14 cellular contexts compared by ENCODE assay signal in the genomic region with DNA sequence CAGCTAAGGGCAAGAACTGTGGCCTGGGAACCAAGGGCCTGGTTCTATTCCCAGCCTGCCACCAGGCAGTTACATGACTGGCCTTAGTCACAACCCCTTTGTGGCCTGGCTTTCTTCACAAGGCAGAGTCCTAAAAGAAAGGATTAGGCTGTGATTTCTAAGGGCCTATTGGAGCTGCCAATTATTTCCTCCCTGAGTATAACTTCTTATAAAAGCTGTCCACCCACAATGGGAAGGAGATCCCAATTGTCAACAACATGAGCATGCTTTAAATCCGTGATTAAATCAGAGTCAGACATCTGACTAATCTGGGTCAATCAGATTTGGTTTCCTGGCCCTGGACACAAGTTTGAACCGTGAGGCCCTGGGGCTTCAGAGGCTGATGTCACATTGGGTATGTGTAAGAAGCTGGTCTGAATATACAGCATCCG.
A peak's percentile ranks its signal among the peaks of the same experiment; 100 is the strongest.
DNase-seq lines count a peak whose midpoint lies in the region; ATAC-seq, FAIRE-seq and TF ChIP-seq lines count a peak whose summit lies in the region.
"Had no signal": no experiment of that assay in that cellular context is flagged by ENCODE, and none has a peak within 500 bp of the region (broad histone marks: within the 10 kb centered on the region; RNA-seq: fewer than 3 reads in every experiment).

No MANE protein-coding gene starts in this region.

- H3K27me3 Mint-ChIP-seq in MCF 10A (ENCODE audit: insufficient read depth, unreplicated experiment) (no peaks in the 10 kb centered on the region), endothelial cell (ENCODE audit: unreplicated experiment) (peaks cover 2% of the 10 kb centered on the region)

- H3K4me1 ChIP-seq in ascending aorta: peaks cover 0 to 14% of the 10 kb centered on the region in 2 donors
- H3K4me1 ChIP-seq in keratinocyte (ENCODE audit: control insufficient read depth, extremely low read depth, insufficient read depth, low read length): peaks cover 8% of the 10 kb centered on the region
- H3K4me1 ChIP-seq in thoracic aorta (ENCODE audit: control insufficient read depth in 1 of 2, low read depth in 2 of 2): peaks cover 12 to 41% of the 10 kb centered on the region in 2 donors

- no peaks in the 10 kb centered on the region for H3K4me1 Mint-ChIP-seq in MCF 10A (ENCODE audit: insufficient read depth, unreplicated experiment)
- no peaks in the 10 kb centered on the region for H3K4me1 Mint-ChIP-seq in endothelial cell (ENCODE audit: unreplicated experiment)
- H3K4me1 Mint-ChIP-seq: naive thymus-derived CD4-positive, alpha-beta T cell had no signal

- H2AFZ ChIP-seq in keratinocyte (ENCODE audit: control insufficient read depth, low read length): peak overlapping the region; percentile 12

- DNase-seq in T47D (ENCODE audit: low read depth in 1 of 2, low spot score in 1 of 2): peak; percentile 17 to 62
- DNase-seq in MCF 10A (ENCODE audit: unreplicated experiment): no peak
- DNase-seq in ascending aorta (ENCODE audit: low spot score in 2 of 2): no peak
- DNase-seq in keratinocyte (ENCODE audit: low read depth, low spot score): peak; percentile 28
- DNase-seq in thoracic aorta (ENCODE audit: low spot score): no peak
- no peak for DNase-seq in activated T-cell treated with anti-CD3 and anti-CD28 coated beads for 4 hours
- no peak for DNase-seq in midbrain (lab: John Stamatoyannopoulos, UW)
- DNase-seq in endothelial cell (ENCODE audit: low spot score): no peak
- DNase-seq: cortex of kidney; naive thymus-derived CD4-positive, alpha-beta T cell; NCI-H446 had no signal

- BruUV-seq in MCF 10A (replicated peaks; lab: Mats Ljungman, UMichigan): no TSS peak

- in situ Hi-C loops in T47D (cut with HindIII; ENCODE audit: low pct_unique_long_range_greater_than_20kb, low sequenced_read_pairs): no loop called here

- H3K9me3 Mint-ChIP-seq in MCF 10A (ENCODE audit: unreplicated experiment) (no peaks in the 10 kb centered on the region), endothelial cell (ENCODE audit: unreplicated experiment) (no peaks in the 10 kb centered on the region)
- H3K9me3 Mint-ChIP-seq: activated T-helper 2 cell treated with anti-CD3 and anti-CD28 coated beads, Interferon-gamma antibody, Interleukin-2, Interleukin-4, amounts not matched to agents 10 μg/mL and 5 μg/mL and 100 μg/mL, durations not matched to agents 14 hours and 24 hours and 36 hours; naive thymus-derived CD4-positive, alpha-beta T cell had no signal

- H3K9me1 ChIP-seq in keratinocyte (ENCODE audit: control insufficient read depth, extremely low read depth, insufficient read depth, low read length): no peaks in the 10 kb centered on the region

- no peaks in the 10 kb centered on the region for H3K79me2 ChIP-seq in keratinocyte (ENCODE audit: control insufficient read depth, insufficient read depth, low read length)

- intact Hi-C loops in MCF 10A (cut with micrococcal nuclease): no loop called here
- intact Hi-C loops in ascending aorta (cut with DNase I): loop anchor here (2.0 to 5.0 kb wide), 2 partner anchors 69 to 262 kb away; a partner anchor contains a TSS

- no peaks in the 10 kb centered on the region for H3K36me3 ChIP-seq in ascending aorta
- H3K36me3 ChIP-seq in keratinocyte (ENCODE audit: control insufficient read depth in 2 of 2, extremely low read depth in 1 of 2, insufficient read depth in 2 of 2, low read length in 2 of 2): no peaks in the 10 kb centered on the region
- no peaks in the 10 kb centered on the region for H3K36me3 ChIP-seq in thoracic aorta

- H3K27ac ChIP-seq in ascending aorta (peak overlapping the region; percentile 72 to 74), keratinocyte (ENCODE audit: control insufficient read depth, insufficient read depth, low read length) (no peak overlapping the region), thoracic aorta (peak overlapping the region; percentile 48 to 63)

- no peak overlapping the region for H3K9ac ChIP-seq in keratinocyte (ENCODE audit: control insufficient read depth, extremely low read depth, insufficient read depth, low read length)

- H3K27ac Mint-ChIP-seq in MCF 10A (ENCODE audit: low read depth, unreplicated experiment) (no peak overlapping the region), endothelial cell (ENCODE audit: unreplicated experiment) (no peak overlapping the region)
- H3K27ac Mint-ChIP-seq: activated T-helper 2 cell treated with anti-CD3 and anti-CD28 coated beads, Interferon-gamma antibody, Interleukin-2, Interleukin-4, amounts not matched to agents 10 μg/mL and 5 μg/mL and 100 μg/mL, durations not matched to agents 14 hours and 24 hours and 36 hours; naive thymus-derived CD4-positive, alpha-beta T cell had no signal

- CTCF ChIA-PET in MCF 10A (lab: Yijun Ruan, JAX): interaction anchor here (0.6 to 15.3 kb wide), 7 partner anchors 8 to 697 kb away, joined by 3 to 494 read pairs (median 5); no protein-coding TSS in a partner anchor

- FAIRE-seq in keratinocyte (lab: Jason Lieb, UNC): peak; percentile 13
- FAIRE-seq: G401.6 had no signal

- H4K20me1 ChIP-seq in keratinocyte (ENCODE audit: control insufficient read depth, extremely low read depth, insufficient read depth, low read length): no peaks in the 10 kb centered on the region

- TF ChIP-seq CTCF in MCF 10A (IDR thresholded peaks at IDR 0.05; ENCODE audit: unreplicated experiment): no peak
- TF ChIP-seq CTCF in ascending aorta (IDR thresholded peaks at IDR 0.05): no peak
- TF ChIP-seq CTCF in keratinocyte (optimal IDR thresholded peaks at IDR 0.05 in 1 of 3, IDR thresholded peaks at IDR 0.05 in 1 of 3, conservative IDR thresholded peaks at IDR 0.05 in 1 of 3; ENCODE audit: extremely low read depth in 1 of 3, insufficient read depth in 2 of 3, low read length in 3 of 3): no peak
- no peak for TF ChIP-seq CTCF in thoracic aorta (IDR thresholded peaks at IDR 0.05)
- TF ChIP-seq CTCF in endothelial cell (IDR thresholded peaks at IDR 0.05; ENCODE audit: unreplicated experiment): no peak

- no peaks in the 10 kb centered on the region for H3K9me3 ChIP-seq in ascending aorta
- no peaks in the 10 kb centered on the region for H3K9me3 ChIP-seq in keratinocyte (ENCODE audit: control insufficient read depth, low read depth, low read length)
- H3K9me3 ChIP-seq in thoracic aorta: no peaks in the 10 kb centered on the region

- H3K27me3 ChIP-seq in ascending aorta (no peaks in the 10 kb centered on the region), keratinocyte (ENCODE audit: control insufficient read depth, extremely low read depth, insufficient read depth, low read length) (no peaks in the 10 kb centered on the region), thoracic aorta (replicated peaks; ENCODE audit: insufficient read depth) (no peaks in the 10 kb centered on the region)

- H3K4me3 ChIP-seq in ascending aorta (no peak overlapping the region), keratinocyte (ENCODE audit: control insufficient read depth in 2 of 3, extremely low read depth in 1 of 3, insufficient read depth in 2 of 3, low read depth in 1 of 3, low read length in 3 of 3) (no peak overlapping the region), thoracic aorta (no peak overlapping the region)

- no peak for ATAC-seq in thoracic aorta (ENCODE audit: insufficient number of reproducible peaks, low FRiP score, low read depth)
- ATAC-seq: HCT116; naive thymus-derived CD4-positive, alpha-beta T cell had no signal

- H3K4me3 Mint-ChIP-seq in MCF 10A (ENCODE audit: unreplicated experiment): no peak overlapping the region
- H3K4me3 Mint-ChIP-seq in endothelial cell (ENCODE audit: unreplicated experiment): no peak overlapping the region
- H3K4me3 Mint-ChIP-seq: naive thymus-derived CD4-positive, alpha-beta T cell had no signal

- H3K4me2 ChIP-seq in keratinocyte (ENCODE audit: control insufficient read depth, extremely low read depth, insufficient read depth, low read depth, low read length): no peak overlapping the region

- POLR2A ChIA-PET in MCF 10A (lab: Yijun Ruan, JAX): interaction anchor here (0.7 to 3.9 kb wide), 6 partner anchors 56 to 102 kb away, joined by 3 to 50 read pairs (median 4); a partner anchor contains a TSS

- H3K36me3 Mint-ChIP-seq in MCF 10A (ENCODE audit: insufficient read depth, unreplicated experiment) (no peaks in the 10 kb centered on the region), endothelial cell (ENCODE audit: low read depth, unreplicated experiment) (no peaks in the 10 kb centered on the region)
- H3K36me3 Mint-ChIP-seq: naive thymus-derived CD4-positive, alpha-beta T cell had no signal

- dilution Hi-C loops in keratinocyte (cut with MboI; ENCODE audit: extremely low pct_ligation_motif_present, low sequenced_read_pairs): no loop called here

Comparison
In these comparisons a context has a peak if more than half of its experiments do, and no peak if none do; other contexts are left out.
1. DNase-seq: peak in T47D (2 of 2) and keratinocyte (single experiment); none in MCF 10A (single experiment), ascending aorta (0 of 2), thoracic aorta (single experiment), activated T-cell treated with anti-CD3 and anti-CD28 coated beads for 4 hours (single experiment), midbrain (single experiment) and endothelial cell (single experiment).